In the genomic region with DNA sequence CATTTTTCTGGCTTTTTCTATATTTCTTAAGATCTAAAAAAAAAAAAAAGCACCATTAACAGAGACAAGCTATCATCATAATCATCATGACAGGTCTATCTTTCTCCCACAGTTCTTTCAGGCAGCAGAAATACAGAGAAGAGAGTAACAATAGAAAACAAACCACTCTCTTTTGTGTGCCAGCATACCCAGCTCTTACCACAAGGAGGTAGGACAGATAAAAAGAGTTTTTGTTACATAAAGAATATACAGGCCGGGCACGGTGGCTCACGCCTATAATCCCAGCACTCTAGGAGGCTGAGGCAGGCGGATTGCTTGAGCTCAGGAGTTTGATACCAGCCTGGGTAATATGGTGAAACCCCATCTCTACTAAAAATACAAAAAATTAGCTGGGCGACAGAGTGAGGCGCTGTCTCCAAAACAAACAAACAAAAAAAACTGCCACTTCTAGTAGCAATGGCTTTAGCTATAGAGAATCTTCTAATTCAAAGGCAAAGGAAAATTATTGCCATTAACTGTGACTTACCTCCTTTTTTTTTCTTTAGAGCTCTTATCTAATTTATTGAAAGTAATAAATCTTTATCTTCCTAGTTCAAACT, we compare ENCODE assay signal across 25 cellular contexts. TPM values are rescaled to one million over a fixed set of nuclear protein-coding genes. Genes with fewer than 3 reads are reported as not detected.
A peak's percentile ranks its signal among the peaks of the same experiment; 100 is the strongest.
DNase-seq lines count a peak whose midpoint lies in the region; ATAC-seq and TF ChIP-seq lines count a peak whose summit lies in the region.
"Had no signal": no experiment of that assay in that cellular context is flagged by ENCODE, and none has a peak within 500 bp of the region (broad histone marks: within the 10 kb centered on the region; RNA-seq: fewer than 3 reads in every experiment).

No MANE protein-coding gene starts in this region.

- TF ChIP-seq POLR2A in spleen (IDR thresholded peaks at IDR 0.05): no peak

- 88 to 99% (median 94%) methylated on average over 6 of the region's 6 CpGs for WGBS in spleen, 5 donors

- intact Hi-C loops in spleen (cut with DNase I; ENCODE audit: low total_unique reads): no loop called here

- peaks cover 5% of the 10 kb centered on the region for H3K36me3 Mint-ChIP-seq in activated CD4-positive, alpha-beta T cell treated with anti-CD3 and anti-CD28 coated beads, Interleukin-2, amount 10 ng/mL, durations not matched to agents 7 days and 5 days (ENCODE audit: low read depth)
- H3K36me3 Mint-ChIP-seq in type B pancreatic cell: peaks cover 4% of the 10 kb centered on the region

- no peaks in the 10 kb centered on the region for H3K9me3 ChIP-seq in spleen
- H3K9me3 ChIP-seq: Caco-2, gastrocnemius medialis, right atrium auricular region, SJCRH30, upper lobe of left lung had no signal

- CTCF ChIA-PET in activated CD4-positive, alpha-beta T cell treated with anti-CD3 and anti-CD28 coated beads, Interleukin-2, amount 10 ng/mL, durations not matched to agents 7 days and 5 days (lab: Charles Lee): no interaction called here

- H3K27me3 ChIP-seq in foreskin keratinocyte (no peaks in the 10 kb centered on the region), spleen (replicated peaks in 1 of 7) (no peaks in the 10 kb centered on the region)
- H3K27me3 ChIP-seq: gastrocnemius medialis, right atrium auricular region, SJCRH30, upper lobe of left lung had no signal

- no peaks in the 10 kb centered on the region for H3K9me3 Mint-ChIP-seq in activated CD4-positive, alpha-beta T cell treated with anti-CD3 and anti-CD28 coated beads, Interleukin-2, amount 10 ng/mL, durations not matched to agents 7 days and 5 days
- no peaks in the 10 kb centered on the region for H3K9me3 Mint-ChIP-seq in type B pancreatic cell
- H3K9me3 Mint-ChIP-seq: activated CD4-positive, alpha-beta T cell treated with anti-CD3 and anti-CD28 coated beads, Interleukin-2, amount 10 ng/mL, durations not matched to agents 24 days and 14 days; activated T-helper 2 cell treated with anti-CD3 and anti-CD28 coated beads, Interferon-gamma antibody, Interleukin-2, Interleukin-4, amounts not matched to agents 10 μg/mL and 5 μg/mL and 100 μg/mL, durations not matched to agents 14 hours and 24 hours and 36 hours; brain had no signal

- ATAC-seq in foreskin keratinocyte (peak; percentile 39), GM21360 (IDR thresholded peaks at IDR 0.05; ENCODE audit: unreplicated experiment) (no peak)
- ATAC-seq: esophagus mucosa, gastrocnemius medialis, T-helper 17 cell had no signal

- DNase-seq in activated CD4-positive, alpha-beta T cell treated with anti-CD3 and anti-CD28 coated beads, Interleukin-2, amount 10 ng/mL, durations not matched to agents 7 days and 5 days: no peak
- no peak for DNase-seq in activated CD4-positive, alpha-beta T cell treated with anti-CD3 and anti-CD28 coated beads for 1 hour
- peak; percentile 7 for DNase-seq in RKO (ENCODE audit: low spot score)
- DNase-seq in foreskin keratinocyte: no peak
- no peak for DNase-seq in type B pancreatic cell (ENCODE audit: extremely low spot score, unreplicated experiment)
- no peak for DNase-seq in spleen
- no peak for DNase-seq in activated gamma-delta T cell treated with Interleukin-2 at 50 U/mL for 16 hours
- DNase-seq: activated CD4-positive, alpha-beta T cell treated with anti-CD3 and anti-CD28 coated beads, Interleukin-2, amount 10 ng/mL, durations not matched to agents 24 days and 14 days; Caco-2; effector CD8-positive, alpha-beta T cell; gastrocnemius medialis; kidney glomerular epithelial cell; NCI-H1092 treated with DMSO at 0.1 percent for 48 hours; NCI-H2029; NCI-H510A; nucleus accumbens; SJCRH30; T-helper 17 cell; upper lobe of left lung had no signal

- H3K27ac ChIP-seq in foreskin keratinocyte: no peak overlapping the region
- H3K27ac ChIP-seq in spleen: no peak overlapping the region
- H3K27ac ChIP-seq: gastrocnemius medialis, right atrium auricular region, SJCRH30, upper lobe of left lung had no signal

- H3K27me3 Mint-ChIP-seq in activated CD4-positive, alpha-beta T cell treated with anti-CD3 and anti-CD28 coated beads, Interleukin-2, amount 10 ng/mL, durations not matched to agents 7 days and 5 days: no peaks in the 10 kb centered on the region
- no peaks in the 10 kb centered on the region for H3K27me3 Mint-ChIP-seq in type B pancreatic cell
- H3K27me3 Mint-ChIP-seq: activated CD4-positive, alpha-beta T cell treated with anti-CD3 and anti-CD28 coated beads, Interleukin-2, amount 10 ng/mL, durations not matched to agents 24 days and 14 days; B cell; brain; T-helper 17 cell had no signal

- H3K4me3 ChIP-seq in spleen: no peak overlapping the region
- H3K4me3 ChIP-seq: gastrocnemius medialis, right atrium auricular region, SJCRH30, upper lobe of left lung had no signal

- H3K4me1 ChIP-seq in foreskin keratinocyte (peaks cover 7% of the 10 kb centered on the region), spleen (peaks cover 0 to 7% (median 4%) of the 10 kb centered on the region in 6 donors)
- H3K4me1 ChIP-seq: gastrocnemius medialis, SJCRH30, upper lobe of left lung had no signal

- peak overlapping the region; percentile 71 for H3K27ac Mint-ChIP-seq in activated CD4-positive, alpha-beta T cell treated with anti-CD3 and anti-CD28 coated beads, Interleukin-2, amount 10 ng/mL, durations not matched to agents 7 days and 5 days
- H3K27ac Mint-ChIP-seq in type B pancreatic cell: no peak overlapping the region
- H3K27ac Mint-ChIP-seq: activated CD4-positive, alpha-beta T cell treated with anti-CD3 and anti-CD28 coated beads, Interleukin-2, amount 10 ng/mL, durations not matched to agents 24 days and 14 days; activated T-helper 2 cell treated with anti-CD3 and anti-CD28 coated beads, Interferon-gamma antibody, Interleukin-2, Interleukin-4, amounts not matched to agents 10 μg/mL and 5 μg/mL and 100 μg/mL, durations not matched to agents 14 hours and 24 hours and 36 hours; B cell; brain; T-helper 17 cell had no signal

- no peak for TF ChIP-seq CTCF in foreskin keratinocyte (conservative IDR thresholded peaks at IDR 0.05)
- peak; percentile 52 for TF ChIP-seq CTCF in type B pancreatic cell (conservative IDR thresholded peaks at IDR 0.05)
- no peak for TF ChIP-seq CTCF in spleen (IDR thresholded peaks at IDR 0.05 in 8 of 11, conservative IDR thresholded peaks at IDR 0.05 in 3 of 11)

- peaks cover 8% of the 10 kb centered on the region for H3K4me1 Mint-ChIP-seq in activated CD4-positive, alpha-beta T cell treated with anti-CD3 and anti-CD28 coated beads, Interleukin-2, amount 10 ng/mL, durations not matched to agents 7 days and 5 days
- peaks cover 5% of the 10 kb centered on the region for H3K4me1 Mint-ChIP-seq in type B pancreatic cell (ENCODE audit: unreplicated experiment)

- POLR2A ChIA-PET in activated CD4-positive, alpha-beta T cell treated with anti-CD3 and anti-CD28 coated beads, Interleukin-2, amount 10 ng/mL, durations not matched to agents 7 days and 5 days (lab: Charles Lee): no interaction called here

- no peak overlapping the region for H3K4me3 Mint-ChIP-seq in activated CD4-positive, alpha-beta T cell treated with anti-CD3 and anti-CD28 coated beads, Interleukin-2, amount 10 ng/mL, durations not matched to agents 7 days and 5 days
- H3K4me3 Mint-ChIP-seq in type B pancreatic cell: no peak overlapping the region
- H3K4me3 Mint-ChIP-seq: activated CD4-positive, alpha-beta T cell treated with anti-CD3 and anti-CD28 coated beads, Interleukin-2, amount 10 ng/mL, durations not matched to agents 24 days and 14 days; B cell; brain; T-helper 17 cell had no signal

- peaks cover 0 to 32% (median 4%) of the 10 kb centered on the region in 6 donors for H3K36me3 ChIP-seq in spleen
- H3K36me3 ChIP-seq: right atrium auricular region, SJCRH30, upper lobe of left lung had no signal

RNA-seq across cellular contexts. Expression of a gene that starts 39.7 kb away (rescaled TPM):
- total RNA-seq in activated CD4-positive, alpha-beta T cell treated with anti-CD3 and anti-CD28 coated beads, Interleukin-2, amount 10 ng/mL, durations not matched to agents 7 days and 5 days: 10 to 100 TPM; 19.7 to 24.6 TPM
- total RNA-seq in foreskin keratinocyte (15.4 and 16.8 TPM in 2 replicates), type B pancreatic cell (ENCODE audit: low replicate concordance) (21.9 and 24.6 TPM in 2 replicates), spleen (10 to 100 TPM; 18.9 to 27.7 (median 23.2) TPM)
- polyA plus RNA-seq in foreskin keratinocyte (4.1 and 4.7 TPM in 2 replicates), spleen (1 to 10 TPM; 7.4 to 9.1 (median 8.2) TPM)
